2 cellular contexts compared by ENCODE assay signal in the genomic region with DNA sequence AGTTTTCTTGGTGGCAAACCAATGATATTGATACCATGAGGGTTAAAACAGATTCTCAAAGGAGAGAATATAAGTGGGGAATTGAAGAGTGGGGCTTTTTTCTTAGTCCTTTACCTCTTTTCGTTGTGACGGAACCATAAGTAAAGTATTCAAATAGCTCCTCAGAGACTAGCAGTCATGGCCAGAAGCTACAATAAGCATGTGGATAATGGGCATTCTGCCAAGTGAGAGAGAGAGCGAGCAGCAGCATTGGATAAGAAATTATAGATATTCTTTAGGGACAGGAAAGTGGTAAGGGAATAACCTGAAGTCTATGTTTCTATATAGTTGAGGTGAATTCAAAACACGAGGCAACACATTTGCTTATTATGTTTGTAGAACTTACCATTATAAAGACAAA.
TF ChIP-seq lines count a peak whose summit lies in the region.

No MANE protein-coding gene starts in this region.

TF ChIP-seq in A549, 52 proteins besides CTCF, POLR2A, EP300 and RAD21 (continued from another document):
- TF ChIP-seq, protein P1, sequence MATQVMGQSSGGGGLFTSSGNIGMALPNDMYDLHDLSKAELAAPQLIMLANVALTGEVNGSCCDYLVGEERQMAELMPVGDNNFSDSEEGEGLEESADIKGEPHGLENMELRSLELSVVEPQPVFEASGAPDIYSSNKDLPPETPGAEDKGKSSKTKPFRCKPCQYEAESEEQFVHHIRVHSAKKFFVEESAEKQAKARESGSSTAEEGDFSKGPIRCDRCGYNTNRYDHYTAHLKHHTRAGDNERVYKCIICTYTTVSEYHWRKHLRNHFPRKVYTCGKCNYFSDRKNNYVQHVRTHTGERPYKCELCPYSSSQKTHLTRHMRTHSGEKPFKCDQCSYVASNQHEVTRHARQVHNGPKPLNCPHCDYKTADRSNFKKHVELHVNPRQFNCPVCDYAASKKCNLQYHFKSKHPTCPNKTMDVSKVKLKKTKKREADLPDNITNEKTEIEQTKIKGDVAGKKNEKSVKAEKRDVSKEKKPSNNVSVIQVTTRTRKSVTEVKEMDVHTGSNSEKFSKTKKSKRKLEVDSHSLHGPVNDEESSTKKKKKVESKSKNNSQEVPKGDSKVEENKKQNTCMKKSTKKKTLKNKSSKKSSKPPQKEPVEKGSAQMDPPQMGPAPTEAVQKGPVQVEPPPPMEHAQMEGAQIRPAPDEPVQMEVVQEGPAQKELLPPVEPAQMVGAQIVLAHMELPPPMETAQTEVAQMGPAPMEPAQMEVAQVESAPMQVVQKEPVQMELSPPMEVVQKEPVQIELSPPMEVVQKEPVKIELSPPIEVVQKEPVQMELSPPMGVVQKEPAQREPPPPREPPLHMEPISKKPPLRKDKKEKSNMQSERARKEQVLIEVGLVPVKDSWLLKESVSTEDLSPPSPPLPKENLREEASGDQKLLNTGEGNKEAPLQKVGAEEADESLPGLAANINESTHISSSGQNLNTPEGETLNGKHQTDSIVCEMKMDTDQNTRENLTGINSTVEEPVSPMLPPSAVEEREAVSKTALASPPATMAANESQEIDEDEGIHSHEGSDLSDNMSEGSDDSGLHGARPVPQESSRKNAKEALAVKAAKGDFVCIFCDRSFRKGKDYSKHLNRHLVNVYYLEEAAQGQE (IDR thresholded peaks at IDR 0.05): no peak
- no peak for TF ChIP-seq FOSB (CRISPR knock-in tag; IDR thresholded peaks at IDR 0.05)
- TF ChIP-seq, protein P2, sequence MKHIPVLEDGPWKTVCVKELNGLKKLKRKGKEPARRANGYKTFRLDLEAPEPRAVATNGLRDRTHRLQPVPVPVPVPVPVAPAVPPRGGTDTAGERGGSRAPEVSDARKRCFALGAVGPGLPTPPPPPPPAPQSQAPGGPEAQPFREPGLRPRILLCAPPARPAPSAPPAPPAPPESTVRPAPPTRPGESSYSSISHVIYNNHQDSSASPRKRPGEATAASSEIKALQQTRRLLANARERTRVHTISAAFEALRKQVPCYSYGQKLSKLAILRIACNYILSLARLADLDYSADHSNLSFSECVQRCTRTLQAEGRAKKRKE (CRISPR knock-in tag; IDR thresholded peaks at IDR 0.05; ENCODE audit: low read depth): no peak
- TF ChIP-seq, protein P3, sequence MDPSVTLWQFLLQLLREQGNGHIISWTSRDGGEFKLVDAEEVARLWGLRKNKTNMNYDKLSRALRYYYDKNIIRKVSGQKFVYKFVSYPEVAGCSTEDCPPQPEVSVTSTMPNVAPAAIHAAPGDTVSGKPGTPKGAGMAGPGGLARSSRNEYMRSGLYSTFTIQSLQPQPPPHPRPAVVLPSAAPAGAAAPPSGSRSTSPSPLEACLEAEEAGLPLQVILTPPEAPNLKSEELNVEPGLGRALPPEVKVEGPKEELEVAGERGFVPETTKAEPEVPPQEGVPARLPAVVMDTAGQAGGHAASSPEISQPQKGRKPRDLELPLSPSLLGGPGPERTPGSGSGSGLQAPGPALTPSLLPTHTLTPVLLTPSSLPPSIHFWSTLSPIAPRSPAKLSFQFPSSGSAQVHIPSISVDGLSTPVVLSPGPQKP (IDR thresholded peaks at IDR 0.05; ENCODE audit: low read depth, low read length): no peak
- no peak for TF ChIP-seq RARB (CRISPR knock-in tag; IDR thresholded peaks at IDR 0.05)
- TF ChIP-seq ZNF302 (CRISPR knock-in tag; IDR thresholded peaks at IDR 0.05): no peak
- TF ChIP-seq HOXB13 (CRISPR knock-in tag; IDR thresholded peaks at IDR 0.05; ENCODE audit: low read depth): no peak
- TF ChIP-seq, protein P4, sequence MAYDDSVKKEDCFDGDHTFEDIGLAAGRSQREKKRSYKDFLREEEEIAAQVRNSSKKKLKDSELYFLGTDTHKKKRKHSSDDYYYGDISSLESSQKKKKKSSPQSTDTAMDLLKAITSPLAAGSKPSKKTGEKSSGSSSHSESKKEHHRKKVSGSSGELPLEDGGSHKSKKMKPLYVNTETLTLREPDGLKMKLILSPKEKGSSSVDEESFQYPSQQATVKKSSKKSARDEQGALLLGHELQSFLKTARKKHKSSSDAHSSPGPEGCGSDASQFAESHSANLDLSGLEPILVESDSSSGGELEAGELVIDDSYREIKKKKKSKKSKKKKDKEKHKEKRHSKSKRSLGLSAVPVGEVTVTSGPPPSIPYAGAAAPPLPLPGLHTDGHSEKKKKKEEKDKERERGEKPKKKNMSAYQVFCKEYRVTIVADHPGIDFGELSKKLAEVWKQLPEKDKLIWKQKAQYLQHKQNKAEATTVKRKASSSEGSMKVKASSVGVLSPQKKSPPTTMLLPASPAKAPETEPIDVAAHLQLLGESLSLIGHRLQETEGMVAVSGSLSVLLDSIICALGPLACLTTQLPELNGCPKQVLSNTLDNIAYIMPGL (CRISPR knock-in tag; IDR thresholded peaks at IDR 0.05; ENCODE audit: borderline replicate concordance): no peak

TF ChIP-seq in HCT116, 20 proteins besides CTCF, POLR2A, EP300 and RAD21 (continued from another document):
- TF ChIP-seq CEBPB (IDR thresholded peaks at IDR 0.05; ENCODE audit: low read depth) (no peak), SIN3A (IDR thresholded peaks at IDR 0.05; ENCODE audit: low read depth) (no peak), POLR2AphosphoS5 (IDR thresholded peaks at IDR 0.05; ENCODE audit: low read depth, low read length) (no peak), TCF7L2 (IDR thresholded peaks at IDR 0.05; ENCODE audit: borderline replicate concordance, extremely low read depth, insufficient read depth, insufficient read length) (no peak), EZH2phosphoT487 (IDR thresholded peaks at IDR 0.05; ENCODE audit: borderline replicate concordance) (no peak), ZFX (IDR thresholded peaks at IDR 0.05) (no peak), EZH2 (IDR thresholded peaks at IDR 0.05) (no peak), SP1 (IDR thresholded peaks at IDR 0.05; ENCODE audit: low read depth) (no peak), SRF (IDR thresholded peaks at IDR 0.05; ENCODE audit: low read depth) (no peak)
- TF ChIP-seq, protein P1 (IDR thresholded peaks at IDR 0.05; ENCODE audit: low read depth): no peak
- TF ChIP-seq, protein P5, sequence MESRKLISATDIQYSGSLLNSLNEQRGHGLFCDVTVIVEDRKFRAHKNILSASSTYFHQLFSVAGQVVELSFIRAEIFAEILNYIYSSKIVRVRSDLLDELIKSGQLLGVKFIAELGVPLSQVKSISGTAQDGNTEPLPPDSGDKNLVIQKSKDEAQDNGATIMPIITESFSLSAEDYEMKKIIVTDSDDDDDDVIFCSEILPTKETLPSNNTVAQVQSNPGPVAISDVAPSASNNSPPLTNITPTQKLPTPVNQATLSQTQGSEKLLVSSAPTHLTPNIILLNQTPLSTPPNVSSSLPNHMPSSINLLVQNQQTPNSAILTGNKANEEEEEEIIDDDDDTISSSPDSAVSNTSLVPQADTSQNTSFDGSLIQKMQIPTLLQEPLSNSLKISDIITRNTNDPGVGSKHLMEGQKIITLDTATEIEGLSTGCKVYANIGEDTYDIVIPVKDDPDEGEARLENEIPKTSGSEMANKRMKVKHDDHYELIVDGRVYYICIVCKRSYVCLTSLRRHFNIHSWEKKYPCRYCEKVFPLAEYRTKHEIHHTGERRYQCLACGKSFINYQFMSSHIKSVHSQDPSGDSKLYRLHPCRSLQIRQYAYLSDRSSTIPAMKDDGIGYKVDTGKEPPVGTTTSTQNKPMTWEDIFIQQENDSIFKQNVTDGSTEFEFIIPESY (IDR thresholded peaks at IDR 0.05; ENCODE audit: extremely low read depth, insufficient replicate concordance, low read length): no peak
- TF ChIP-seq, protein P6, sequence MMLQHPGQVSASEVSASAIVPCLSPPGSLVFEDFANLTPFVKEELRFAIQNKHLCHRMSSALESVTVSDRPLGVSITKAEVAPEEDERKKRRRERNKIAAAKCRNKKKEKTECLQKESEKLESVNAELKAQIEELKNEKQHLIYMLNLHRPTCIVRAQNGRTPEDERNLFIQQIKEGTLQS (IDR thresholded peaks at IDR 0.05): no peak
- TF ChIP-seq, protein P7, sequence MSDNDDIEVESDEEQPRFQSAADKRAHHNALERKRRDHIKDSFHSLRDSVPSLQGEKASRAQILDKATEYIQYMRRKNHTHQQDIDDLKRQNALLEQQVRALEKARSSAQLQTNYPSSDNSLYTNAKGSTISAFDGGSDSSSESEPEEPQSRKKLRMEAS (IDR thresholded peaks at IDR 0.05): no peak
